In the genomic region with DNA sequence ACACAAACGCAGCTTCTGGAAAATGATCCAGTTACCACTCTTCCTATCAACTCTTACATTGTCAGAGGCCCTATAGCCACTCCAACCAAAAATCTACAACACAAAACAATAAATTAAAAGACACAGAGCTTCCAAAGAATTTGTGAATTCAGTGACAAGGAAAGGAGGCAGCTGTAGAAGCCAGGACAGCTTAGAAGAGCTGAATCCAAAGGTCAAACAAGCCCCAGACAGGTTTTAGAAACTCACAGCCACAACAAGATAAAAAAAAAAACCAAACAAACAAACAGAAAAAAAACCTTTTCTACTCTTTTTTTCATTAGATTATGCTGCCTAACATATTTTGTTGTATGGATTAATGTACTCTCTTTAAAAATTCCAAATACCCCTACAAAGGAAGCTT, we compare ENCODE assay signal across 1 cellular context.
TF ChIP-seq lines count a peak whose summit lies in the region.

No MANE protein-coding gene starts in this region.

TF ChIP-seq in HepG2, 621 proteins besides CTCF, POLR2A, EP300 and RAD21 (continued from another document):
- TF ChIP-seq, protein P1, sequence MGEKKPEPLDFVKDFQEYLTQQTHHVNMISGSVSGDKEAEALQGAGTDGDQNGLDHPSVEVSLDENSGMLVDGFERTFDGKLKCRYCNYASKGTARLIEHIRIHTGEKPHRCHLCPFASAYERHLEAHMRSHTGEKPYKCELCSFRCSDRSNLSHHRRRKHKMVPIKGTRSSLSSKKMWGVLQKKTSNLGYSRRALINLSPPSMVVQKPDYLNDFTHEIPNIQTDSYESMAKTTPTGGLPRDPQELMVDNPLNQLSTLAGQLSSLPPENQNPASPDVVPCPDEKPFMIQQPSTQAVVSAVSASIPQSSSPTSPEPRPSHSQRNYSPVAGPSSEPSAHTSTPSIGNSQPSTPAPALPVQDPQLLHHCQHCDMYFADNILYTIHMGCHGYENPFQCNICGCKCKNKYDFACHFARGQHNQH (CRISPR knock-in tag; IDR thresholded peaks at IDR 0.05), result no peak
- TF ChIP-seq NR3C1 (CRISPR knock-in tag; IDR thresholded peaks at IDR 0.05) (no peak), HINFP (CRISPR knock-in tag; IDR thresholded peaks at IDR 0.05; ENCODE audit: low read depth) (no peak), SSRP1 (CRISPR knock-in tag; IDR thresholded peaks at IDR 0.05) (no peak), TBX2 (CRISPR knock-in tag; IDR thresholded peaks at IDR 0.05; ENCODE audit: borderline replicate concordance) (no peak)
